In the genomic region with DNA sequence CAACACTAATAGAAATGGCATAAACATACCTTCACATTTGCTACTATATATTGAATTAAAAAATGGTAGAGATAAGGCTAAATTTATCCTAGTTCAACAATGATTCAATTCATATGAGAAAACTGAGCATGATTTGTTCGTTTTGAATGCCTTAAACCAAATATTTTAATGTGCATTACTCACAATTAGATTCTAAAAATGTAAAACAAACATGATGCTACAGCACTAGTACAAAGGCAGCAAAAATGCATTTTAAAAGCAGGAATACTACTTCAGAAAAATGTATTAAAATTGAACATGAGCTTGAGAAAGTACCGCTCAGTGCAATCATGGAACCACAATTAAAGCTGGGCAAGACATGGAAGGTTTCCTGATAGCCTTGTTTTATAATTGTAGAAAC, we compare ENCODE assay signal across 31 cellular contexts.
DNase-seq lines count a peak whose midpoint lies in the region; ATAC-seq and TF ChIP-seq lines count a peak whose summit lies in the region.
"Had no signal": no experiment of that assay in that cellular context is flagged by ENCODE, and none has a peak within 500 bp of the region (broad histone marks: within the 10 kb centered on the region; RNA-seq: fewer than 3 reads in every experiment).

No MANE protein-coding gene starts in this region.

- no peaks in the 10 kb centered on the region for H3F3A ChIP-seq in PC-3 (ENCODE audit: low read length, unreplicated experiment)

- no TSS peak for BruUV-seq in PC-3 (replicated peaks; lab: Mats Ljungman, UMichigan)

- H3K4me3 ChIP-seq in PC-3 (ENCODE audit: low read length) (no peak overlapping the region), psoas muscle (no peak overlapping the region)
- H3K4me3 ChIP-seq: A549; BLaER1; BLaER1 treated with 17β-estradiol and CSF1 and Interleukin-3, amounts not matched to agents 10 nM and 100 nM had no signal

- no peak overlapping the region for H2AFZ ChIP-seq in PC-3 (ENCODE audit: low read length)

- H3K27me3 ChIP-seq in PC-3 (ENCODE audit: low read length) = no peaks in the 10 kb centered on the region
- H3K27me3 ChIP-seq in psoas muscle (ENCODE audit: insufficient read depth in 3 of 3, low read length in 2 of 3) = no peaks in the 10 kb centered on the region
- H3K27me3 ChIP-seq: BE2C; BLaER1; BLaER1 treated with 17β-estradiol and CSF1 and Interleukin-3, amounts not matched to agents 10 nM and 100 nM had no signal

- H3K27ac ChIP-seq in PC-3 (ENCODE audit: low read length) (peak overlapping the region; percentile 61), psoas muscle (peak overlapping the region; percentile 84)
- H3K27ac ChIP-seq: 22Rv1; A549; BLaER1; BLaER1 treated with 17β-estradiol and CSF1 and Interleukin-3, amounts not matched to agents 10 nM and 100 nM; C4-2B had no signal

- DNase-seq in PC-3 = peak; percentile 20
- peak; percentile 61 for DNase-seq in foreskin melanocyte
- DNase-seq in psoas muscle = no peak
- no peak for DNase-seq in NCI-H1105 treated with DMSO at 0.1 percent for 48 hours (lab: John Stamatoyannopoulos, UW)
- DNase-seq in left cardiac atrium = no peak
- DNase-seq: 8988T; ACHN; AML-193; BE2C; C1 segment of cervical spinal cord; Caco-2; Calu3; CD4-positive, alpha-beta memory T cell; CD4-positive, alpha-beta T cell; CD4-positive, CD25-positive, alpha-beta regulatory T cell; CD8-positive, alpha-beta memory T cell; CD8-positive, alpha-beta T cell; COR-L47; DMS 273 treated with DMSO at 0.1 percent for 48 hours; DMS153; DMS53; DMS79; DMS79 treated with DMSO at 0.1 percent for 48 hours; DND-41; EL had no signal

- H3K36me3 ChIP-seq in PC-3 (ENCODE audit: low read depth, low read length) = no peaks in the 10 kb centered on the region
- H3K36me3 ChIP-seq in psoas muscle (ENCODE audit: insufficient read depth in 1 of 2, low read depth in 1 of 2) = no peaks in the 10 kb centered on the region
- H3K36me3 ChIP-seq: BE2C, BLaER1 had no signal

- H3K9me3 ChIP-seq in PC-3 (ENCODE audit: low read length) (no peaks in the 10 kb centered on the region), psoas muscle (no peaks in the 10 kb centered on the region)
- H3K9me3 ChIP-seq: A549; BE2C; BLaER1; BLaER1 treated with 17β-estradiol and CSF1 and Interleukin-3, amounts not matched to agents 10 nM and 100 nM; Caco-2 had no signal

- H3K4me2 ChIP-seq in PC-3 (ENCODE audit: low read length) = no peak overlapping the region
- H3K4me2 ChIP-seq: A549; BLaER1; BLaER1 treated with 17β-estradiol and CSF1 and Interleukin-3, amounts not matched to agents 10 nM and 100 nM had no signal

- no peaks in the 10 kb centered on the region for H4K20me1 ChIP-seq in PC-3 (ENCODE audit: low read length)

- H3K79me2 ChIP-seq in PC-3 (ENCODE audit: low read length) = no peaks in the 10 kb centered on the region

- H3K4me1 ChIP-seq in PC-3 (ENCODE audit: insufficient read depth, low read length) (peaks cover 16% of the 10 kb centered on the region), psoas muscle (peaks cover 68% of the 10 kb centered on the region)
- H3K4me1 ChIP-seq: A549, BE2C, Caco-2 had no signal

- H3K9ac ChIP-seq in PC-3 (ENCODE audit: low read length) = no peak overlapping the region
- H3K9ac ChIP-seq: BLaER1; BLaER1 treated with 17β-estradiol and CSF1 and Interleukin-3, amounts not matched to agents 10 nM and 100 nM had no signal

- WGBS in psoas muscle, 3 donors = 78 to 93% (median 87%) methylated on average over 2 of the region's 2 CpGs

- intact Hi-C loops in PC-3 (cut with micrococcal nuclease) (loop anchor here (1.0 to 5.0 kb wide), 2 partner anchors 145 to 168 kb away; no protein-coding TSS in a partner anchor), psoas muscle (cut with DNase I) (loop anchor here in 1 of 2 donors (5.0 kb wide), 2 partner anchors 70 to 195 kb away; a partner anchor contains a TSS), left cardiac atrium (cut with DNase I) (no loop called here)

- POLR2A ChIA-PET in PC-3 (lab: Charles Lee; ENCODE audit: unreplicated experiment) = no interaction called here

- TF ChIP-seq CTCF in PC-3 (conservative IDR thresholded peaks at IDR 0.05; ENCODE audit: low read depth, low read length) (no peak), psoas muscle (IDR thresholded peaks at IDR 0.05) (no peak)

- ATAC-seq in PC-3 = peak; percentile 70
- no peak for ATAC-seq in psoas muscle
- ATAC-seq in left cardiac atrium = no peak
- ATAC-seq in HG02973 (IDR thresholded peaks at IDR 0.05; ENCODE audit: unreplicated experiment) = no peak
- ATAC-seq: A549; CD8-positive, alpha-beta T cell had no signal

- H3K9me2 ChIP-seq in PC-3 (replicated peaks; ENCODE audit: low read length) = no peaks in the 10 kb centered on the region

- CTCF ChIA-PET in PC-3 (lab: Charles Lee) = no interaction called here

Comparison
In these comparisons a context has a peak if more than half of its experiments do, and no peak if none do; other contexts are left out.
1. DNase-seq: peak in PC-3 (single experiment) and foreskin melanocyte (single experiment); none in psoas muscle (0 of 2), NCI-H1105 treated with DMSO at 0.1 percent for 48 hours (single experiment) and left cardiac atrium (single experiment).